20 cellular contexts compared by ENCODE assay signal in the genomic region with DNA sequence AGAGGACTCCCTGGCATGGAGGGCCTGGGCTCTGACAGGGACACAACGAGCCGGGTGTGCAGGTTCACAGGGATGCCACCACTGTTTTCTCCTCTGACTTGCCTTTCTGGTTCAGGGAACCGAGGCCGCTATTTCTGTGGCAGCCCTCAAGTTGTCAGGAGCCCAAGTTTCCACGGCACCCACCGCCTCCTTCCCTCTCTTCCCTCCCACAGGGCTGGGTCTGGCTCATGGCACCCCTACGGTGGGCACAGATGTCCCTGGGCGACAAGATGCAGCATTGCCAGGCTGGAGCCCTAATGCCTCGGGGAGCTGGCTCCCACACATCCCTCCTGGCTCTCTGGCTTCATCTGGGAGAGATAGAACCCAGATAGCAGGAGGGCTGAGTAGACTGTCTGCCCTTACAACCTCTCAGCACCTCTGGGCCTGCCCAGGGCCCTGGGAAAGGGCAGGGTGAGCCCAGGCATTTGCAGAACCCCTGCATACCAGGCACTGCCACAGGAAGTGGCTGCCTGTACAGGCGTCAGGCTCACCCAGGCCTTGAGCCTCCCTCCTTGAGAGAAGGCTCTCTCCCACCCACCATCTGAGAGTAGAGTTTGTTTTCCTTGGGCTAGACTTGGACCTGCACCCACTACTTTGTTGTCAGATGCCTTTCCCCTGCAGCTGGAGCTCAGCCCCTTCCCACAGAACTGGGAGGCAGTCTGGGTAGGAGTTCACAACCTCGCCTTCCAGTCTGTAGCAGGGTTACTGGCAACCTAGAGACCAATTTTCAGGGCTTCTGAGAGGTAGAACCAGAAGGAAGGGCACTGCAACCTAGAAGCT. TPM values are rescaled to one million over a fixed set of nuclear protein-coding genes. Genes with fewer than 3 reads are reported as not detected.
DNase-seq lines count a peak whose midpoint lies in the region; ATAC-seq, FAIRE-seq and TF ChIP-seq lines count a peak whose summit lies in the region.
"Had no signal": no experiment of that assay in that cellular context is flagged by ENCODE, and none has a peak within 500 bp of the region (broad histone marks: within the 10 kb centered on the region; RNA-seq: fewer than 3 reads in every experiment).

No MANE protein-coding gene starts in this region.

- H3K9me3 ChIP-seq in DND-41 (ENCODE audit: insufficient read depth, low read length, severe bottlenecking), result no peaks in the 10 kb centered on the region
- H3K9me3 ChIP-seq in HUES6 (ENCODE audit: control insufficient read depth, insufficient read depth, low read depth, low read length), result no peaks in the 10 kb centered on the region; the same call in 1 of the 2 replicates
- H3K9me3 ChIP-seq in kidney (ENCODE audit: control insufficient read depth in 1 of 2, low read length in 2 of 2), result no peaks in the 10 kb centered on the region

- H2AFZ ChIP-seq in DND-41 (ENCODE audit: low read depth, low read length), result no peak overlapping the region
- H2AFZ ChIP-seq: GM23248 had no signal

- H3K4me2 ChIP-seq in DND-41 (ENCODE audit: insufficient read depth, low read length), result no peak overlapping the region

- TF ChIP-seq CTCF in DND-41 (IDR thresholded peaks at IDR 0.05; ENCODE audit: borderline replicate concordance, extremely low read depth, low read length, poor library complexity, severe bottlenecking), result no peak
- TF ChIP-seq CTCF in neural crest cell (conservative IDR thresholded peaks at IDR 0.05), result no peak
- no peak for TF ChIP-seq CTCF in kidney (IDR thresholded peaks at IDR 0.05; ENCODE audit: borderline replicate concordance, extremely low read depth, insufficient read depth)

- H3K9me3 Mint-ChIP-seq in activated T-helper 17 cell treated with anti-CD3 and anti-CD28 coated beads, Interleukin-2, amount 50 U/mL, for 72 hours, result no peaks in the 10 kb centered on the region
- no peaks in the 10 kb centered on the region for H3K9me3 Mint-ChIP-seq in neural crest cell

- H3K27ac ChIP-seq in DND-41 (ENCODE audit: low read length), result no peak overlapping the region
- H3K27ac ChIP-seq in HUES6 (ENCODE audit: low read depth, low read length), result no peak overlapping the region
- H3K27ac ChIP-seq in kidney (ENCODE audit: low read depth in 2 of 2, low read length in 2 of 2), result no peak overlapping the region
- H3K27ac ChIP-seq: GM23248 had no signal

- peak overlapping the region; percentile 62 for H3K27ac Mint-ChIP-seq in activated T-helper 17 cell treated with anti-CD3 and anti-CD28 coated beads, Interleukin-2, amount 50 U/mL, for 72 hours
- H3K27ac Mint-ChIP-seq in neural crest cell (ENCODE audit: unreplicated experiment), result peak overlapping the region; percentile 35

- no peak overlapping the region for H3K9ac ChIP-seq in DND-41 (ENCODE audit: low read depth, low read length)
- H3K9ac ChIP-seq in HUES6 (ENCODE audit: low read length), result peak overlapping the region; percentile 30
- H3K9ac ChIP-seq in kidney (ENCODE audit: low read length in 2 of 2), result no peak overlapping the region
- H3K9ac ChIP-seq: GM23248 had no signal

- H4K20me1 ChIP-seq in DND-41 (ENCODE audit: insufficient read depth, low read length), result peaks cover 21% of the 10 kb centered on the region

- FAIRE-seq in kidney (lab: Jason Lieb, UNC), result no peak
- FAIRE-seq: GM12878, GM19239 had no signal

- peak; percentile 41; the same call in 1 of the 3 replicates for ATAC-seq in DND-41 (ENCODE audit: insufficient read depth, low read depth)
- ATAC-seq in activated T-helper 17 cell treated with anti-CD3 and anti-CD28 coated beads, Interleukin-2, amount 50 U/mL, for 72 hours (replicated peaks), result no peak
- ATAC-seq: GM12878 had no signal

- DNase-seq in DND-41, result no peak
- no peak for DNase-seq in neural crest cell (ENCODE audit: low read depth, low spot score)
- DNase-seq in stimulated activated naive CD4-positive, alpha-beta T cell (lab: John Stamatoyannopoulos, UW), result no peak
- no peak for DNase-seq in kidney
- no peak for DNase-seq in GOT3 (lab: John Stamatoyannopoulos, UW)
- DNase-seq: ACHN, AML-193, DMS153, GM23248, KG1, NCI-H1417 treated with DMSO at 0.1 percent for 48 hours, NCI-H187 treated with DMSO at 0.1 percent for 48 hours, NCI-H2227 treated with DMSO at 0.1 percent for 48 hours, NCI-H524, RPMI8226, SHP77 treated with DMSO at 0.1 percent for 48 hours had no signal

- peaks cover 73% of the 10 kb centered on the region for H3K36me3 ChIP-seq in DND-41 (ENCODE audit: insufficient read depth, low read length)
- peaks cover 22% of the 10 kb centered on the region for H3K36me3 ChIP-seq in HUES6 (ENCODE audit: control insufficient read depth, insufficient read depth, low read length)
- peaks cover 7 to 31% of the 10 kb centered on the region in 2 donors for H3K36me3 ChIP-seq in kidney (ENCODE audit: control insufficient read depth in 1 of 2, insufficient read depth in 2 of 2, low read length in 2 of 2)

- H3K36me3 Mint-ChIP-seq in activated T-helper 17 cell treated with anti-CD3 and anti-CD28 coated beads, Interleukin-2, amount 50 U/mL, for 72 hours (ENCODE audit: low read depth), result peaks cover 15% of the 10 kb centered on the region
- H3K36me3 Mint-ChIP-seq in neural crest cell (ENCODE audit: low read depth), result no peaks in the 10 kb centered on the region

- H3K4me1 ChIP-seq in DND-41 (ENCODE audit: insufficient read depth, low read length) (no peaks in the 10 kb centered on the region), HUES6 (ENCODE audit: control insufficient read depth, insufficient read depth, low read length) (peaks cover 13% of the 10 kb centered on the region), kidney (ENCODE audit: control insufficient read depth in 1 of 2, insufficient read depth in 1 of 2, low read depth in 1 of 2, low read length in 2 of 2) (peaks cover 0 to 25% of the 10 kb centered on the region in 2 donors)

- H3K4me3 Mint-ChIP-seq in activated T-helper 17 cell treated with anti-CD3 and anti-CD28 coated beads, Interleukin-2, amount 50 U/mL, for 72 hours, result no peak overlapping the region
- H3K4me3 Mint-ChIP-seq in neural crest cell, result no peak overlapping the region

- no peaks in the 10 kb centered on the region for H3K27me3 Mint-ChIP-seq in activated T-helper 17 cell treated with anti-CD3 and anti-CD28 coated beads, Interleukin-2, amount 50 U/mL, for 72 hours
- H3K27me3 Mint-ChIP-seq in neural crest cell (ENCODE audit: low read depth), result no peaks in the 10 kb centered on the region

- intact Hi-C loops in kidney (cut with DNase I), result no loop called here

- H3K4me1 Mint-ChIP-seq in activated T-helper 17 cell treated with anti-CD3 and anti-CD28 coated beads, Interleukin-2, amount 50 U/mL, for 72 hours, result peaks cover 12% of the 10 kb centered on the region
- H3K4me1 Mint-ChIP-seq in neural crest cell, result peaks cover 16% of the 10 kb centered on the region

- H3K4me3 ChIP-seq in DND-41 (ENCODE audit: low read depth in 1 of 2, low read length in 2 of 2) (no peak overlapping the region), HUES6 (ENCODE audit: low read depth, low read length) (no peak overlapping the region), kidney (ENCODE audit: low read length in 2 of 2) (no peak overlapping the region)
- H3K4me3 ChIP-seq: GM12878, GM23248 had no signal

- H3K79me2 ChIP-seq in DND-41 (ENCODE audit: insufficient read depth, low read length), result no peaks in the 10 kb centered on the region

- H3K27me3 ChIP-seq in DND-41 (ENCODE audit: insufficient read depth, low read length, poor library complexity) (no peaks in the 10 kb centered on the region), HUES6 (ENCODE audit: control insufficient read depth, insufficient read depth, low read length) (no peaks in the 10 kb centered on the region)

RNA-seq across cellular contexts. Expression of gene KCNC4, which starts 20.5 kb away (rescaled TPM):
- total RNA-seq in activated T-helper 17 cell treated with anti-CD3 and anti-CD28 coated beads, Interleukin-2, amount 50 U/mL, for 72 hours, result 10 to 100 TPM; 13.4 to 18.9 TPM
- total RNA-seq in neural crest cell, result 4.5 and 5.9 TPM in 2 replicates
- total RNA-seq in kidney, result 52.9 TPM
- 12.9 TPM for polyA plus RNA-seq in kidney (ENCODE audit: insufficient read depth, low read depth, low replicate concordance)
